In genomic region chr10:110872145-110872983, GRCh38 we compare ENCODE assay signal across 8 cellular contexts. TPM values are rescaled to one million over a fixed set of nuclear protein-coding genes. Genes with fewer than 3 reads are reported as not detected.
DNase-seq lines count a peak whose midpoint lies in the region; ATAC-seq lines count a peak whose summit lies in the region.

No MANE protein-coding gene starts in this region.

- no peaks in the 10 kb centered on the region for H3K9me3 Mint-ChIP-seq in activated CD8-positive, alpha-beta memory T cell treated with anti-CD3 and anti-CD28 coated beads, Interleukin-2, amount 10 ng/mL, durations not matched to agents 7 days and 5 days (ENCODE audit: low read depth)

- H3K27ac Mint-ChIP-seq in activated CD8-positive, alpha-beta memory T cell treated with anti-CD3 and anti-CD28 coated beads, Interleukin-2, amount 10 ng/mL, durations not matched to agents 7 days and 5 days = peak overlapping the region; percentile 93

- CTCF ChIA-PET in activated CD8-positive, alpha-beta memory T cell treated with anti-CD3 and anti-CD28 coated beads, Interleukin-2, amount 10 ng/mL, durations not matched to agents 7 days and 5 days (lab: Charles Lee) = interaction anchor here (0.7 to 2.0 kb wide), 13 partner anchors 8 to 126 kb away, joined by 3 to 15 read pairs (median 4); partner anchors contain the start of genes BBIP1 and SHOC2

- H3K4me3 Mint-ChIP-seq in activated CD8-positive, alpha-beta memory T cell treated with anti-CD3 and anti-CD28 coated beads, Interleukin-2, amount 10 ng/mL, durations not matched to agents 7 days and 5 days = peak overlapping the region; percentile 89

- peak; percentile 27 for ATAC-seq in GM19043 (IDR thresholded peaks at IDR 0.05; ENCODE audit: low read depth, unreplicated experiment)
- ATAC-seq in HG03432 (IDR thresholded peaks at IDR 0.05; ENCODE audit: unreplicated experiment) = peak; percentile 57
- peak; percentile 73 for ATAC-seq in activated CD8-positive, alpha-beta memory T cell treated with anti-CD3 and anti-CD28 coated beads, Interleukin-2, amount 10 ng/mL, durations not matched to agents 7 days and 5 days

- no peaks in the 10 kb centered on the region for H3K9me3 ChIP-seq in endocrine pancreas (ENCODE audit: control insufficient read depth, low read length)
- H3K9me3 ChIP-seq in mesodermal cell (ENCODE audit: control insufficient read depth, low read length) = no peaks in the 10 kb centered on the region

- DNase-seq in AG20443 (ENCODE audit: low spot score) (peak; percentile 51), NOMO-1 (lab: John Stamatoyannopoulos, UW; ENCODE audit: unreplicated experiment in 2 of 2) (peak; percentile 88 to 90)
- peak; percentile 90 for DNase-seq in activated CD8-positive, alpha-beta memory T cell treated with anti-CD3 and anti-CD28 coated beads, Interleukin-2, amount 10 ng/mL, durations not matched to agents 7 days and 5 days
- peak; percentile 49 to 60 for DNase-seq in stimulated activated CD8-positive, alpha-beta memory T cell treated with anti-CD3 and anti-CD28 coated beads, Interleukin-15, amount 100 ng/mL, for 4 hours (ENCODE audit: low read depth in 2 of 2)

- peak overlapping the region; percentile 80 for H3K9ac ChIP-seq in endocrine pancreas (ENCODE audit: control insufficient read depth, insufficient read depth, low read length)

- H3K36me3 ChIP-seq in endocrine pancreas (ENCODE audit: control insufficient read depth, insufficient read depth, low read length) (no peaks in the 10 kb centered on the region), mesodermal cell (ENCODE audit: control insufficient read depth, insufficient read depth, low read length) (no peaks in the 10 kb centered on the region)

- peak overlapping the region; percentile 97 for H3K27ac ChIP-seq in mesodermal cell (ENCODE audit: low read depth, low read length, severe bottlenecking)

- H3K27me3 ChIP-seq in endocrine pancreas (ENCODE audit: control insufficient read depth, insufficient read depth, low read length) = no peaks in the 10 kb centered on the region

- H3K4me1 Mint-ChIP-seq in activated CD8-positive, alpha-beta memory T cell treated with anti-CD3 and anti-CD28 coated beads, Interleukin-2, amount 10 ng/mL, durations not matched to agents 7 days and 5 days = peaks cover 59% of the 10 kb centered on the region

- H3K27me3 Mint-ChIP-seq in activated CD8-positive, alpha-beta memory T cell treated with anti-CD3 and anti-CD28 coated beads, Interleukin-2, amount 10 ng/mL, durations not matched to agents 7 days and 5 days = no peaks in the 10 kb centered on the region

- peak overlapping the region; percentile 100 for H3K4me3 ChIP-seq in endocrine pancreas (ENCODE audit: control insufficient read depth, insufficient read depth, low read length)
- peak overlapping the region; percentile 67 for H3K4me3 ChIP-seq in mesodermal cell (ENCODE audit: extremely low read depth, insufficient read depth, low read length, poor library complexity, severe bottlenecking)

- H3K36me3 Mint-ChIP-seq in activated CD8-positive, alpha-beta memory T cell treated with anti-CD3 and anti-CD28 coated beads, Interleukin-2, amount 10 ng/mL, durations not matched to agents 7 days and 5 days = peaks cover 15% of the 10 kb centered on the region

- WGBS in mesodermal cell (ENCODE audit: insufficient coverage in 2 of 2), 2 experiments = 0 to 1% methylated on average over 26 to 46 of the region's 70 CpGs

- H3K4me1 ChIP-seq in endocrine pancreas (ENCODE audit: control insufficient read depth, insufficient read depth, low read length) (peaks cover 23% of the 10 kb centered on the region), mesodermal cell (ENCODE audit: control insufficient read depth, insufficient read depth, low read length, poor library complexity, severe bottlenecking) (peaks cover 5% of the 10 kb centered on the region)

RNA-seq across cellular contexts. Expression of gene PDCD4, which starts 0.6 kb away (rescaled TPM):
- total RNA-seq in activated CD8-positive, alpha-beta memory T cell treated with anti-CD3 and anti-CD28 coated beads, Interleukin-2, amount 10 ng/mL, durations not matched to agents 7 days and 5 days = 100 to 1,000 TPM in 1 of 2 experiments, 10 to 100 TPM in 1; 74.0 to 115 TPM
- polyA plus RNA-seq in mesodermal cell (2013, experiment 1 of 2) = 54.3 TPM
- 59.0 TPM for polyA plus RNA-seq in mesodermal cell (2013, experiment 2 of 2)

RNA-seq across cellular contexts. Expression of gene BBIP1, which starts 46.6 kb away (rescaled TPM):
- 10 to 100 TPM; 23.1 to 24.8 TPM for total RNA-seq in activated CD8-positive, alpha-beta memory T cell treated with anti-CD3 and anti-CD28 coated beads, Interleukin-2, amount 10 ng/mL, durations not matched to agents 7 days and 5 days
- polyA plus RNA-seq in mesodermal cell (2013, experiment 1 of 2) = 46.7 TPM
- polyA plus RNA-seq in mesodermal cell (2013, experiment 2 of 2) = 54.5 TPM

RNA-seq across cellular contexts. Expression of gene SHOC2, which starts 47.0 kb away (rescaled TPM):
- 10 to 100 TPM; 39.3 to 43.2 TPM for total RNA-seq in activated CD8-positive, alpha-beta memory T cell treated with anti-CD3 and anti-CD28 coated beads, Interleukin-2, amount 10 ng/mL, durations not matched to agents 7 days and 5 days
- polyA plus RNA-seq in mesodermal cell (2013, experiment 1 of 2) = 33.1 TPM
- polyA plus RNA-seq in mesodermal cell (2013, experiment 2 of 2) = 29.4 TPM

Comparison
In these comparisons a context has a peak if more than half of its experiments do, and no peak if none do; other contexts are left out.
1. Peak in every context shown above with its lines: DNase-seq, ATAC-seq, H3K4me3 ChIP-seq and H3K27ac ChIP-seq.